Comparison of ENCODE assay signal across 8 cellular contexts in the genomic region with DNA sequence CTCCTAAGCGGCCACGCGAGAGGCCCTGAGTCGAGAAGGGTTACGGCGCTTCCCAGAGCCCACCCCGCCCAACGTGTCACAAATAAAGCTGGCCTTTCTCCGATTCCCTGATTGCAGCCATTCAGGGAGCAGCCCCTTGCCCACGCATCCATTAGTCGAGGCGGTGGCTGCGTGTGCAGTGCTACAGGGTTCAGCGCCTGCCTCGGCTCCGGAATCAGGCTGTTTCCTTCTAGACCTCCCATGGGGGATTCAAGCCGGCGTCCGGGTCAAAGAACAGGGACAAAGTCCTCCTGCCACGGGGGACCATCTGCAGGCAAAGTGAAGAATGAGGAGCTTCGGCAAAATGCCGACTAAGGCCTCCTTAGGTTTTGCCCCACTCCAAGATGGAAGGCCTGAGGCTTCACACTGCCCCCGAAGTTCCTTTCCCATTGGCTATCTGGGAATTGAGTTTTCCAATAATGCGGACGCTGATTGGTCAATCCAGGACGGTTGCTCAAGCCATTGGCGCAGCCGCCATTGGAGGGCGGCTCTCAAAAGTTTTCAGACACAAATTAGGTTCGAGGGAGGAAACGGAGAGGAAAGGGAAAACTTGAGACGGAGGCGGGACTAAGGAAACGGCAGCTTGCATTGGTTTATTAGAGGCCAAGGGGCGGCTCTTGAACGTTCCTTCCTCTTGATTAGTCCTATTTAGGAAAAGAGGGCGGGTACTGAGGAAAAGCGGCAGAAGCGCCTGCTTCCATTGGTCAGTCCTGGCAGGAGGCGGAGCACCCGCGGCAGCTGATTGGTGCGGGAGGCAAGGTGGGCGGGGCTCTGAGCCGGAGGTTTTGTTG. TPM values are rescaled to one million over a fixed set of nuclear protein-coding genes. Genes with fewer than 3 reads are reported as not detected.
A peak's percentile ranks its signal among the peaks of the same experiment; 100 is the strongest.
DNase-seq lines count a peak whose midpoint lies in the region; ATAC-seq and TF ChIP-seq lines count a peak whose summit lies in the region.

No MANE protein-coding gene starts in this region.

- peak; percentile 89 for ATAC-seq in GM18873 (IDR thresholded peaks at IDR 0.05; ENCODE audit: low FRiP score, unreplicated experiment)
- peak; percentile 90 for ATAC-seq in HG03135 (IDR thresholded peaks at IDR 0.05; ENCODE audit: unreplicated experiment)

- peaks cover 2% of the 10 kb centered on the region for H3K36me3 ChIP-seq in mammary epithelial cell (ENCODE audit: insufficient read depth, low read length)
- H3K36me3 ChIP-seq in skeletal muscle satellite cell (ENCODE audit: insufficient read depth, low read length), result no peaks in the 10 kb centered on the region

- no peak for TF ChIP-seq CTCF in AG04449 (IDR thresholded peaks at IDR 0.05; ENCODE audit: insufficient read depth, low read length, missing control alignments)
- TF ChIP-seq CTCF in VCaP (conservative IDR thresholded peaks at IDR 0.05), result no peak
- no peak for TF ChIP-seq CTCF in mammary epithelial cell (conservative IDR thresholded peaks at IDR 0.05 in 1 of 2, IDR thresholded peaks at IDR 0.05 in 1 of 2; ENCODE audit: extremely low read depth in 1 of 2, insufficient read depth in 1 of 2, low read depth in 1 of 2, low read length in 2 of 2)

- intact Hi-C loops in mammary epithelial cell (cut with micrococcal nuclease), result loop anchor here (1.0 to 5.0 kb wide), 2 partner anchors 143 to 156 kb away; no protein-coding TSS in a partner anchor

- in situ Hi-C loops in mammary epithelial cell (cut with MboI; ENCODE audit: low sequenced_read_pairs in 2 of 2), result no loop called here

- H3K4me2 ChIP-seq in mammary epithelial cell (ENCODE audit: insufficient read depth, low read depth, low read length) (peak overlapping the region; percentile 99), skeletal muscle satellite cell (ENCODE audit: low read length) (peak overlapping the region; percentile 97)

- peaks cover 7% of the 10 kb centered on the region for H3K79me2 ChIP-seq in mammary epithelial cell (ENCODE audit: insufficient read depth, low read length)

- CTCF ChIA-PET in AG04449 (lab: Yijun Ruan, JAX) (interaction anchor here (0.6 to 5.2 kb wide), 13 partner anchors 9 to 272 kb away, joined by 3 to 30 read pairs (median 4); a partner anchor contains a TSS), mammary epithelial cell (lab: Charles Lee; ENCODE audit: low non-redundant PET) (interaction anchor here (0.7 to 1.2 kb wide), 3 partner anchors 12 to 172 kb away, joined by 3 read pairs; no protein-coding TSS in a partner anchor)

- H3K9me3 ChIP-seq in mammary epithelial cell (replicated peaks; ENCODE audit: insufficient read depth, low read length) (no peaks in the 10 kb centered on the region), iPS-18c (ENCODE audit: control insufficient read depth, insufficient read depth, low read length) (no peaks in the 10 kb centered on the region), skeletal muscle satellite cell (replicated peaks; ENCODE audit: low read length) (no peaks in the 10 kb centered on the region)

- H3K27me3 ChIP-seq in mammary epithelial cell (ENCODE audit: insufficient read depth, low read length) (no peaks in the 10 kb centered on the region), skeletal muscle satellite cell (ENCODE audit: control insufficient read depth, insufficient read depth, low read length) (no peaks in the 10 kb centered on the region)

- H3K4me3 ChIP-seq in AG04449 (ENCODE audit: low read depth, low read length), result peak overlapping the region; percentile 96
- peak overlapping the region; percentile 84 to 100 (median 96) for H3K4me3 ChIP-seq in mammary epithelial cell (replicated peaks in 1 of 3; ENCODE audit: insufficient read depth in 1 of 3, low read depth in 2 of 3, low read length in 3 of 3)
- peak overlapping the region; percentile 79 for H3K4me3 ChIP-seq in iPS-18c (ENCODE audit: insufficient read depth, low read depth, low read length)
- H3K4me3 ChIP-seq in skeletal muscle satellite cell (ENCODE audit: low read length), result peak overlapping the region; percentile 93

- POLR2A ChIA-PET in AG04449 (lab: Yijun Ruan, JAX), result interaction anchor here (0.5 to 1.2 kb wide), 3 partner anchors 13 to 204 kb away, joined by 3 read pairs; no protein-coding TSS in a partner anchor

- BruUV-seq in mammary epithelial cell (replicated peaks; lab: Mats Ljungman, UMichigan), result TSS peak; percentile 79

- H4K20me1 ChIP-seq in mammary epithelial cell (ENCODE audit: insufficient read depth, low read length), result no peaks in the 10 kb centered on the region

- H3K9ac ChIP-seq in mammary epithelial cell (ENCODE audit: insufficient read depth, low read length), result peak overlapping the region; percentile 94
- peak overlapping the region; percentile 96 for H3K9ac ChIP-seq in skeletal muscle satellite cell (ENCODE audit: low read depth, low read length)

- H3K27ac ChIP-seq in VCaP, result peak overlapping the region; percentile 83
- H3K27ac ChIP-seq in mammary epithelial cell (ENCODE audit: insufficient read depth, low read depth, low read length), result peak overlapping the region; percentile 89

- H2AFZ ChIP-seq in mammary epithelial cell (ENCODE audit: low read depth, low read length), result peak overlapping the region; percentile 99

- DNase-seq in AG04449 (ENCODE audit: low read depth, low spot score) (peak; percentile 100), NCI-H2196 (lab: John Stamatoyannopoulos, UW; ENCODE audit: unreplicated experiment) (peak; percentile 95), mammary epithelial cell (peak; percentile 100)

- H3K4me1 ChIP-seq in mammary epithelial cell (ENCODE audit: insufficient read depth, low read length) (peaks cover 13% of the 10 kb centered on the region), skeletal muscle satellite cell (ENCODE audit: control insufficient read depth, insufficient read depth, low read length) (peaks cover 26% of the 10 kb centered on the region)

- 3% methylated on average over 36 of the region's 45 CpGs for WGBS in mammary epithelial cell (ENCODE audit: low coverage, missing lambda C conversion rate)

- dilution Hi-C loops in mammary epithelial cell (cut with HindIII; ENCODE audit: low sequenced_read_pairs), result no loop called here

RNA-seq across cellular contexts. Expression of a gene that starts 0.4 kb away (rescaled TPM):
- 10 to 100 TPM; 20.4 to 24.0 TPM for total RNA-seq in mammary epithelial cell
- 25.6 TPM for polyA plus RNA-seq in mammary epithelial cell
- polyA minus RNA-seq in mammary epithelial cell, result 48.0 TPM
- 31.9 and 36.3 TPM in 2 replicates for total RNA-seq in skeletal muscle satellite cell (2012; rRNA removed)

RNA-seq across cellular contexts. Expression of a gene that starts 40.5 kb away (rescaled TPM):
- not detected for total RNA-seq in mammary epithelial cell
- polyA plus RNA-seq in mammary epithelial cell, result 0.07 TPM
- polyA minus RNA-seq in mammary epithelial cell, result not detected
- total RNA-seq in skeletal muscle satellite cell (2012; rRNA removed), result 0.25 TPM in 1 of 2 replicates, not detected in the other

Comparison
In these comparisons a context has a peak if more than half of its experiments do, and no peak if none do; other contexts are left out.
1. Peak in every context shown above with its lines: DNase-seq, ATAC-seq, H3K4me3 ChIP-seq and H3K27ac ChIP-seq.